ENCODE assay signal across 8 cellular contexts in the genomic region with DNA sequence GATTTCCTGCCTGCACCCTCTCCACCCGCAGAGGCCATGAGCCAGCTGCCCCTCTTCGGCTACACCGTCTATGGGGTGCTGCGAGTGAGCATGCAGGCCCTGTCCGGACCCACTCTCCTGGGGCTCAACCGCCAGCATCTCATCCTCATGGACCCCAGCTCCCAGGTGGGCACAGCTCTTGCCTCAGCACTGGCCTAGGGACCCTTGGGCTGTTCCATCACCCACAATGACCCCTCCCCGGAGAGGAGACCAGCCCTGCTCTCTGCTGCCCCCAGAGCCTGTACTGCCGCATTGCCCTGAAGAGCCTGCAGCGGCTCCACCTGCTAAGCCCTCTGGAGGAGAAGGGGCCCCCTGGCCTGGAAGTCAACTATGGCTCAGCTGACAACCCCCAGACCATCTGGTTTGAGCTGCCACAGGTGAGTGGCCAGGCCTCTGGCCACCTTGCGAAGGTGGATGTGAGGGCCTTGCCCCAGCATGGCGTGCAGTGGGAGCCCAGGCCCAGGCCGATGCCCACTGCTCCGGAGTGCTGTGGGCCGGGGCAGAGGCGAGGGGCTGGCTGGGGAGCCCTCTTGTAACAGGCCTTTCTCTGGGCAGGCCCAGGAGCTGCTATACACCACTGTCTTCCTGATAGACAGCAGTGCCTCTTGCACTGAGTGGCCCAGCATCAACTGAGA. TPM values are rescaled to one million over a fixed set of nuclear protein-coding genes. Genes with fewer than 3 reads are reported as not detected.
DNase-seq lines count a peak whose midpoint lies in the region; ATAC-seq and TF ChIP-seq lines count a peak whose summit lies in the region.

No MANE protein-coding gene starts in this region.

- H3K9me3 ChIP-seq in A673 (ENCODE audit: low read depth, low read length, poor library complexity, severe bottlenecking) (no peaks in the 10 kb centered on the region), neuronal stem cell (replicated peaks in 1 of 2; ENCODE audit: control insufficient read depth in 2 of 2, insufficient read depth in 1 of 2, low read depth in 1 of 2, low read length in 2 of 2) (no peaks in the 10 kb centered on the region)

- H3K14ac ChIP-seq in neuronal stem cell (ENCODE audit: low read length), result no peak overlapping the region

- H3K27me3 ChIP-seq in A673 (replicated peaks; ENCODE audit: insufficient read depth, low read depth, low read length, poor library complexity), result no peaks in the 10 kb centered on the region
- H3K27me3 ChIP-seq in neuronal stem cell (ENCODE audit: control insufficient read depth in 3 of 3, insufficient read depth in 3 of 3, low read depth in 1 of 3, low read length in 3 of 3), result no peaks in the 10 kb centered on the region

- WGBS in neuronal stem cell (ENCODE audit: extremely low coverage in 2 of 2, insufficient read length in 2 of 2, insufficient replicate concordance in 1 of 2), 2 donors, result no CpG with 5 or more reads among the region's 15 CpGs

- H3K4me2 ChIP-seq in neuronal stem cell (ENCODE audit: insufficient read depth, low read length, poor library complexity, severe bottlenecking), result no peak overlapping the region

- DNase-seq in A673 (ENCODE audit: low spot score) (peak; percentile 44), RWPE1 (ENCODE audit: low spot score) (peak; percentile 32), epithelial cell of proximal tubule (ENCODE audit: low read depth) (no peak), neuronal stem cell (ENCODE audit: low spot score) (peak; percentile 35), NOMO-1 treated with DMSO at 0.1 percent for 48 hours (lab: John Stamatoyannopoulos, UW; ENCODE audit: unreplicated experiment) (no peak)

- H2AFZ ChIP-seq in neuronal stem cell (ENCODE audit: low read length), result no peak overlapping the region

- no peak for ATAC-seq in HG03139 (IDR thresholded peaks at IDR 0.05; ENCODE audit: unreplicated experiment)
- ATAC-seq in HG02870 (IDR thresholded peaks at IDR 0.05; ENCODE audit: unreplicated experiment), result no peak

- no peak overlapping the region for H4K8ac ChIP-seq in neuronal stem cell (ENCODE audit: low read depth, low read length)

- H3K4ac ChIP-seq in neuronal stem cell (ENCODE audit: low read length), result no peak overlapping the region

- no peaks in the 10 kb centered on the region for H3K4me1 ChIP-seq in A673 (ENCODE audit: insufficient read depth, low read length, poor library complexity, severe bottlenecking)
- H3K4me1 ChIP-seq in neuronal stem cell (ENCODE audit: control insufficient read depth in 2 of 2, insufficient read depth in 1 of 2, low read depth in 1 of 2, low read length in 2 of 2), result peaks cover 6 to 7% of the 10 kb centered on the region in 2 donors

- peak overlapping the region; percentile 73 for H3K23ac ChIP-seq in neuronal stem cell (ENCODE audit: low read depth, low read length, poor library complexity)

- peak overlapping the region; percentile 81 for H3K9ac ChIP-seq in neuronal stem cell (ENCODE audit: low read depth, low read length, poor library complexity)

- peak overlapping the region; percentile 98 for H2AK5ac ChIP-seq in neuronal stem cell (ENCODE audit: low read depth, low read length)

- H2BK5ac ChIP-seq in neuronal stem cell (ENCODE audit: low read length), result peak overlapping the region; percentile 1

- H4K91ac ChIP-seq in neuronal stem cell (ENCODE audit: low read depth, low read length, poor library complexity), result no peak overlapping the region

- TF ChIP-seq CTCF in A673 (conservative IDR thresholded peaks at IDR 0.05; ENCODE audit: low read depth, low read length), result peak; percentile 75
- TF ChIP-seq CTCF in GM12872 (IDR thresholded peaks at IDR 0.05; ENCODE audit: insufficient read depth, low read depth, low read length), result peak; percentile 89
- TF ChIP-seq CTCF in RWPE1 (conservative IDR thresholded peaks at IDR 0.05; ENCODE audit: low read depth), result peak; percentile 80
- peak; percentile 74 for TF ChIP-seq CTCF in epithelial cell of proximal tubule (conservative IDR thresholded peaks at IDR 0.05; ENCODE audit: low read depth, low read length)

- H3K27ac ChIP-seq in A673 (ENCODE audit: low read depth, low read length, poor library complexity, severe bottlenecking), result no peak overlapping the region
- H3K27ac ChIP-seq in RWPE1, result peak overlapping the region; percentile 34
- H3K27ac ChIP-seq in neuronal stem cell (replicated peaks; ENCODE audit: low read length), result no peak overlapping the region

- CTCF ChIA-PET in A673 (lab: Charles Lee), result interaction anchor here (2.1 kb wide), 1 partner anchor 25 kb away, joined by 6 read pairs; no protein-coding TSS in a partner anchor
- CTCF ChIA-PET in RWPE1 (lab: Yijun Ruan, JAX), result interaction anchor here (0.5 to 3.7 kb wide), 12 partner anchors 8 to 354 kb away, joined by 3 to 50 read pairs (median 4); partner anchors contain the start of gene SMIM5

- intact Hi-C loops in A673 (cut with micrococcal nuclease; ENCODE audit: unreplicated experiment), result no loop called here

- peak overlapping the region; percentile 95 for H2BK120ac ChIP-seq in neuronal stem cell (ENCODE audit: low read depth, low read length)

- H3K36me3 ChIP-seq in A673 (ENCODE audit: insufficient read depth, low read length, poor library complexity, severe bottlenecking) (no peaks in the 10 kb centered on the region), neuronal stem cell (replicated peaks in 1 of 2; ENCODE audit: control insufficient read depth in 2 of 2, insufficient read depth in 2 of 2, low read length in 2 of 2) (peaks cover 11 to 13% of the 10 kb centered on the region in 2 donors)

- no peak overlapping the region for H3K4me3 ChIP-seq in A673 (ENCODE audit: low read depth, low read length, poor library complexity, severe bottlenecking)
- H3K4me3 ChIP-seq in epithelial cell of proximal tubule (ENCODE audit: low read depth, low read length), result no peak overlapping the region
- H3K4me3 ChIP-seq in neuronal stem cell (ENCODE audit: low read length in 2 of 2), result no peak overlapping the region

- BruUV-seq in A673 (replicated peaks; lab: Mats Ljungman, UMichigan), result no TSS peak

- peak overlapping the region; percentile 58 for H2BK15ac ChIP-seq in neuronal stem cell (ENCODE audit: low read length)

- POLR2A ChIA-PET in A673 (lab: Charles Lee; ENCODE audit: low non-redundant PET) (no interaction called here), RWPE1 (lab: Yijun Ruan, JAX; ENCODE audit: low non-redundant PET) (no interaction called here)

- H3K18ac ChIP-seq in neuronal stem cell (ENCODE audit: low read length), result peak overlapping the region; percentile 87

- peak overlapping the region; percentile 84 for H2BK12ac ChIP-seq in neuronal stem cell (ENCODE audit: low read length)

- H3K79me1 ChIP-seq in neuronal stem cell (ENCODE audit: low read depth, low read length), result peaks cover 1% of the 10 kb centered on the region

RNA-seq across cellular contexts. Expression of gene SMIM5, which starts 7.3 kb away (rescaled TPM):
- total RNA-seq in A673 (2021) (0.22 TPM in 1 of 2 replicates, not detected in the other), epithelial cell of proximal tubule (0.63 and 0.94 TPM in 2 replicates)
- polyA plus RNA-seq in neuronal stem cell (2013, experiment 1 of 2), result not detected
- not detected for polyA plus RNA-seq in neuronal stem cell (2013, experiment 2 of 2)

RNA-seq across cellular contexts. Expression of gene MYO15B, which starts 38.4 kb away (rescaled TPM):
- total RNA-seq in A673 (2021) (9.3 and 14.7 TPM in 2 replicates), epithelial cell of proximal tubule (0.36 and 5.4 TPM in 2 replicates)
- polyA plus RNA-seq in neuronal stem cell (2013, experiment 1 of 2), result 8.5 TPM
- 8.9 TPM for polyA plus RNA-seq in neuronal stem cell (2013, experiment 2 of 2)

RNA-seq across cellular contexts. Expression of gene RECQL5, which starts 41.0 kb away (rescaled TPM):
- total RNA-seq in A673 (2021) (30.6 and 39.0 TPM in 2 replicates), epithelial cell of proximal tubule (20.0 and 25.7 TPM in 2 replicates)
- 16.5 TPM for polyA plus RNA-seq in neuronal stem cell (2013, experiment 1 of 2)
- polyA plus RNA-seq in neuronal stem cell (2013, experiment 2 of 2), result 16.0 TPM

RNA-seq across cellular contexts. Expression of gene SAP30BP, which starts 41.2 kb away (rescaled TPM):
- total RNA-seq in A673 (2021) (98.1 and 114 TPM in 2 replicates), epithelial cell of proximal tubule (95.8 and 107 TPM in 2 replicates)
- polyA plus RNA-seq in neuronal stem cell (2013, experiment 1 of 2), result 54.0 TPM
- 51.1 TPM for polyA plus RNA-seq in neuronal stem cell (2013, experiment 2 of 2)

Comparison
In these comparisons a context has a peak if more than half of its experiments do, and no peak if none do; other contexts are left out.
1. DNase-seq: peak in A673 (single experiment), RWPE1 (single experiment) and neuronal stem cell (single experiment); none in epithelial cell of proximal tubule (single experiment) and NOMO-1 treated with DMSO at 0.1 percent for 48 hours (single experiment).
2. Peak in every context shown above with its lines, with median percentiles within 50 percentile points of each other: CTCF ChIP-seq.